Comparison of ENCODE assay signal across 8 cellular contexts in the genomic region with DNA sequence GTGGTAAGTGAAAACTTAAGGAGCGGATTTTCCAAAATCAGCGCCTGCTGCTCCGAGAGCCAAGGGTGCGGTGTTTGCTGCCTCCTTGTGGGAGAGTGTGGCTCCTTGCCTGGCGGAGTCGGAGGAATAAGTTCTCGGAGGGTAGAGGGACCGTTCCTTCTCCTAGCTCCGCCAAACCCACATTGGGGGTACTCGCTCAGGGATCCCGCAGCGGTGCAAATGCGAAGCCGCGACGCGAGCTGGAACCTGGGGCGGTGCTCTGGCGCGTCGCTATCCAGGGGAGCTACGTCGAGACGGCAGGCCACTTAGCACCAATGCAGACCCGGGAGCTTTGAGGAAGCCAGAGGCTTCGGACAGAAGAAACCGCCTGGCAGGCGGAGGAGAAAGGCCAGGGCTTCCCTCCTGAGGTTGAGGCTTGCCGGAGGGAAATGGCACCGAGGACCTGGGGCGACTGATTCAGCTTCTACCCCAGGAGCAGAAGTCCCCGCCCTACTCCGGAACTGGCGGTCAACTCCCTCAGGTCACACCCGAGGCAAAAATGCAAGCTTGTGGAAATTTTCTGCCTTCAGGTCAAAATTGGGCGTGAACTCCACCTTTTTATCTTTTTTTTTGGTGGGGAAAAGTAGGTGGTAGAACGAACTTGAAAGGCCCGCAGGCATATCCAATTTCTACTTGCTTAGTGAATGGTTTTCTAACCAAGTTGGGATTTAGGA. TPM values are rescaled to one million over a fixed set of nuclear protein-coding genes. Genes with fewer than 3 reads are reported as not detected.
DNase-seq lines count a peak whose midpoint lies in the region; ATAC-seq lines count a peak whose summit lies in the region.

No MANE protein-coding gene starts in this region.

- peaks cover 2% of the 10 kb centered on the region for H3K27me3 Mint-ChIP-seq in activated naive CD4-positive, alpha-beta T cell treated with anti-CD3 and anti-CD28 coated beads, Interleukin-2, amount 50 U/mL, for 24 hours

- ATAC-seq in GM19438 (IDR thresholded peaks at IDR 0.05; ENCODE audit: low read depth, unreplicated experiment) (peak; percentile 67), HG03565 (IDR thresholded peaks at IDR 0.05; ENCODE audit: unreplicated experiment) (peak; percentile 72)

- H3K9me3 ChIP-seq in SJCRH30 (replicated peaks) = no peaks in the 10 kb centered on the region

- peak overlapping the region; percentile 72 for H3K4me3 Mint-ChIP-seq in activated naive CD4-positive, alpha-beta T cell treated with anti-CD3 and anti-CD28 coated beads, Interleukin-2, amount 50 U/mL, for 24 hours

- H3K4me1 Mint-ChIP-seq in activated naive CD4-positive, alpha-beta T cell treated with anti-CD3 and anti-CD28 coated beads, Interleukin-2, amount 50 U/mL, for 24 hours = peaks cover 3% of the 10 kb centered on the region

- intact Hi-C loops in cardiac septum (cut with DNase I) (no loop called here), posterior cingulate gyrus (cut with DNase I) (no loop called here)

- H3K4me1 ChIP-seq in SJCRH30 = no peaks in the 10 kb centered on the region

- no peaks in the 10 kb centered on the region for H3K36me3 ChIP-seq in SJCRH30

- H3K9me3 Mint-ChIP-seq in activated naive CD4-positive, alpha-beta T cell treated with anti-CD3 and anti-CD28 coated beads, Interleukin-2, amount 50 U/mL, for 24 hours = no peaks in the 10 kb centered on the region

- DNase-seq in DMS 273 treated with DMSO at 0.1 percent for 48 hours (lab: John Stamatoyannopoulos, UW) (peak; percentile 13), SJCRH30 (peak; percentile 47 to 63), cardiac septum (ENCODE audit: low spot score) (peak; percentile 82), posterior cingulate gyrus (peak in 8 of 10 donors; percentile 36 to 91 (median 48)), ureter (ENCODE audit: low spot score) (peak; percentile 55)

- no peak overlapping the region for H3K27ac ChIP-seq in SJCRH30

- H3K27ac Mint-ChIP-seq in activated naive CD4-positive, alpha-beta T cell treated with anti-CD3 and anti-CD28 coated beads, Interleukin-2, amount 50 U/mL, for 24 hours = no peak overlapping the region

- peak overlapping the region; percentile 57 for H3K4me3 ChIP-seq in SJCRH30

- H3K27me3 ChIP-seq in SJCRH30 = no peaks in the 10 kb centered on the region; the same call in 1 of the 2 replicates

- H3K36me3 Mint-ChIP-seq in activated naive CD4-positive, alpha-beta T cell treated with anti-CD3 and anti-CD28 coated beads, Interleukin-2, amount 50 U/mL, for 24 hours = no peaks in the 10 kb centered on the region

RNA-seq across cellular contexts. Expression of a gene that starts 5.7 kb away (rescaled TPM):
- total RNA-seq in SJCRH30 (2014; rRNA removed; shearing (Covaris generic)) = not detected in 2 replicates
- total RNA-seq in cardiac septum (not detected), ureter (0.94 TPM)

RNA-seq across cellular contexts. Expression of a gene that starts 19.3 kb away (rescaled TPM):
- not detected in 2 replicates for total RNA-seq in SJCRH30 (2014; rRNA removed; shearing (Covaris generic))
- total RNA-seq in cardiac septum = not detected
- not detected for total RNA-seq in ureter

RNA-seq across cellular contexts. Expression of a gene that starts 26.5 kb away (rescaled TPM):
- total RNA-seq in SJCRH30 (2014; rRNA removed; shearing (Covaris generic)) = not detected in 2 replicates
- total RNA-seq in cardiac septum (not detected), ureter (not detected)

RNA-seq across cellular contexts. Expression of a gene that starts 34.9 kb away (rescaled TPM):
- total RNA-seq in SJCRH30 (2014; rRNA removed; shearing (Covaris generic)) = not detected in 2 replicates
- total RNA-seq in cardiac septum (not detected), ureter (not detected)

Comparison
In these comparisons a context has a peak if more than half of its experiments do, and no peak if none do; other contexts are left out.
1. DNase-seq: peak in every context shown above with its lines; median percentile 82 in cardiac septum; 55 in SJCRH30; 55 in ureter; 48 in posterior cingulate gyrus; 13 in DMS 273 treated with DMSO at 0.1 percent for 48 hours.